15 cellular contexts compared by ENCODE assay signal in the genomic region with DNA sequence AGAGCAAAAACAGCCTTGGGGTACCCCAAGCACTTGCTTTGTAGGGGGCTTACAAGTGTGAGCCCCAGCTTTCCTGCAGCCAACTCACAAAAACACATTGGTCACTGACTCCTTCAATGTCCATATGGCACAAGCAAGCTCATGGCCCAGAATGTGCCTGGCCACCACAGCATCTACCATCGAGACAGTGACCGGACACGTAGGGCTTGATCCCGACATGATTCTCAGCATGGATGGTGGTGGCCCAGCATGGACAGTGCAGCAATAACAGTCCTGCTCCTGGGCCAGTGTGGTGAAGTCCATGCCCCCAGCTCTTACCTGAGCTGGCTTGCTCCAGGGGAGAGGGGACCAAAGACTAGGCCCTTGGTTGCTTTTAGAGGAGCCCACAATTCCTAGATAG. TPM values are rescaled to one million over a fixed set of nuclear protein-coding genes. Genes with fewer than 3 reads are reported as not detected.
DNase-seq lines count a peak whose midpoint lies in the region; ATAC-seq and TF ChIP-seq lines count a peak whose summit lies in the region.
"Had no signal": no experiment of that assay in that cellular context is flagged by ENCODE, and none has a peak within 500 bp of the region (broad histone marks: within the 10 kb centered on the region; RNA-seq: fewer than 3 reads in every experiment).

No MANE protein-coding gene starts in this region.

- intact Hi-C loops in Right ventricle myocardium superior (cut with DNase I) (no loop called here), heart left ventricle (cut with DNase I) (no loop called here)

- H3K4me1 ChIP-seq in heart left ventricle: peaks cover 0 to 12% (median 6%) of the 10 kb centered on the region in 12 donors

- H3K4me3 ChIP-seq in heart left ventricle: no peak overlapping the region
- H3K4me3 ChIP-seq: BLaER1 treated with 17β-estradiol and CSF1 and Interleukin-3, amounts not matched to agents 10 nM and 100 nM; GM23338 had no signal

- peaks cover 12% of the 10 kb centered on the region for H3K4me1 Mint-ChIP-seq in T-helper 17 cell
- H3K4me1 Mint-ChIP-seq in endothelial cell (ENCODE audit: unreplicated experiment): peaks cover 8% of the 10 kb centered on the region

- DNase-seq in Right ventricle myocardium superior: peak; percentile 26
- DNase-seq in heart left ventricle: no peak
- no peak for DNase-seq in T-helper 17 cell
- DNase-seq in endothelial cell (ENCODE audit: low spot score): no peak
- DNase-seq in cortex of kidney (lab: John Stamatoyannopoulos, UW): no peak
- DNase-seq in OCI-M2 (lab: John Stamatoyannopoulos, UW; ENCODE audit: unreplicated experiment): no peak
- DNase-seq: 8988T; AML-193; Calu3; CD4-positive, CD25-positive, alpha-beta regulatory T cell; DMS 273 treated with DMSO at 0.1 percent for 48 hours; H7 had no signal

- TF ChIP-seq POLR2A in heart left ventricle (IDR thresholded peaks at IDR 0.05): no peak

- ATAC-seq in Right ventricle myocardium superior (ENCODE audit: poor library complexity) (no peak), heart left ventricle (no peak), T-helper 17 cell (no peak), GM19328 (IDR thresholded peaks at IDR 0.05; ENCODE audit: unreplicated experiment) (no peak)
- ATAC-seq: GM23338 had no signal

- H3K4me3 Mint-ChIP-seq in T-helper 17 cell (no peak overlapping the region), endothelial cell (ENCODE audit: unreplicated experiment) (peak overlapping the region; percentile 13)
- H3K4me3 Mint-ChIP-seq: GM23338 had no signal

- H3K36me3 ChIP-seq in heart left ventricle: peaks cover 3 to 97% (median 92%) of the 10 kb centered on the region in 9 donors

- WGBS in heart left ventricle, 4 donors: 93 to 100% (median 96%) methylated on average over 1 to 4 of the region's 4 CpGs

- TF ChIP-seq CTCF in heart left ventricle (IDR thresholded peaks at IDR 0.05) (no peak), endothelial cell (IDR thresholded peaks at IDR 0.05; ENCODE audit: unreplicated experiment) (no peak)

- H3K27me3 Mint-ChIP-seq in T-helper 17 cell (no peaks in the 10 kb centered on the region), endothelial cell (ENCODE audit: unreplicated experiment) (no peaks in the 10 kb centered on the region)
- H3K27me3 Mint-ChIP-seq: CD4-positive, CD25-positive, alpha-beta regulatory T cell had no signal

- H3K36me3 Mint-ChIP-seq in T-helper 17 cell (ENCODE audit: low read depth): no peaks in the 10 kb centered on the region
- peaks cover 29% of the 10 kb centered on the region for H3K36me3 Mint-ChIP-seq in endothelial cell (ENCODE audit: low read depth, unreplicated experiment)

- H3K9me3 Mint-ChIP-seq in endothelial cell (ENCODE audit: unreplicated experiment): no peaks in the 10 kb centered on the region
- H3K9me3 Mint-ChIP-seq: CD4-positive, CD25-positive, alpha-beta regulatory T cell; GM23338 had no signal

- H3K9me3 ChIP-seq in heart left ventricle (no peaks in the 10 kb centered on the region), T-helper 17 cell (ENCODE audit: control insufficient read depth, low read length, poor library complexity, severe bottlenecking) (no peaks in the 10 kb centered on the region)
- H3K9me3 ChIP-seq: BLaER1 treated with 17β-estradiol and CSF1 and Interleukin-3, amounts not matched to agents 10 nM and 100 nM had no signal

- no peak overlapping the region for H3K27ac ChIP-seq in heart left ventricle
- H3K27ac ChIP-seq: BLaER1 treated with 17β-estradiol and CSF1 and Interleukin-3, amounts not matched to agents 10 nM and 100 nM had no signal

- no peaks in the 10 kb centered on the region for H3K27me3 ChIP-seq in heart left ventricle
- H3K27me3 ChIP-seq: BLaER1 treated with 17β-estradiol and CSF1 and Interleukin-3, amounts not matched to agents 10 nM and 100 nM had no signal

- H3K27ac Mint-ChIP-seq in T-helper 17 cell: peak overlapping the region; percentile 60
- H3K27ac Mint-ChIP-seq in endothelial cell (ENCODE audit: unreplicated experiment): peak overlapping the region; percentile 17
- H3K27ac Mint-ChIP-seq: GM23338 had no signal

RNA-seq across cellular contexts. Expression of a gene that starts 6.0 kb away (rescaled TPM):
- total RNA-seq in Right ventricle myocardium superior (26.5 TPM), heart left ventricle (10 to 100 TPM; 12.0 to 34.0 (median 21.9) TPM), T-helper 17 cell (10 to 100 TPM; 36.9 to 38.3 TPM), endothelial cell (ENCODE audit: unreplicated experiment) (102 TPM)
- 10 to 100 TPM; 20.0 to 24.9 TPM for polyA plus RNA-seq in heart left ventricle

RNA-seq across cellular contexts. Expression of a gene that starts 8.7 kb away (rescaled TPM):
- total RNA-seq in Right ventricle myocardium superior (15.5 TPM), heart left ventricle (10 to 100 TPM; 10.9 to 19.9 (median 15.2) TPM), T-helper 17 cell (10 to 100 TPM; 11.1 to 12.9 TPM), endothelial cell (ENCODE audit: unreplicated experiment) (14.5 TPM)
- polyA plus RNA-seq in heart left ventricle: 10 to 100 TPM; 13.9 to 16.8 TPM

RNA-seq across cellular contexts. Expression of a gene that starts 13.6 kb away (rescaled TPM):
- total RNA-seq in Right ventricle myocardium superior: 9.3 TPM
- 10 to 100 TPM in 1 of 9 donors, 1 to 10 TPM in 8; 5.6 to 11.1 (median 7.3) TPM for total RNA-seq in heart left ventricle
- polyA plus RNA-seq in heart left ventricle: 1 to 10 TPM; 5.4 to 6.9 TPM
- 1 to 10 TPM; 3.7 to 5.3 TPM for total RNA-seq in T-helper 17 cell
- total RNA-seq in endothelial cell (ENCODE audit: unreplicated experiment): 5.2 TPM

RNA-seq across cellular contexts. Expression of a gene that starts 37.9 kb away (rescaled TPM):
- total RNA-seq in Right ventricle myocardium superior: 130 TPM
- total RNA-seq in heart left ventricle: 100 to 1,000 TPM in 3 of 9 donors, 10 to 100 TPM in 6; 62.2 to 145 (median 89.0) TPM
- polyA plus RNA-seq in heart left ventricle: 10 to 100 TPM; 38.7 to 42.3 TPM
- total RNA-seq in T-helper 17 cell: 100 to 1,000 TPM; 159 to 186 TPM
- 72.2 TPM for total RNA-seq in endothelial cell (ENCODE audit: unreplicated experiment)

RNA-seq across cellular contexts. Expression of a gene that starts 53.3 kb away (rescaled TPM):
- total RNA-seq in Right ventricle myocardium superior (3.7 TPM), heart left ventricle (10 to 100 TPM in 2 of 9 donors, 1 to 10 TPM in 7; 3.1 to 25.7 (median 4.7) TPM), T-helper 17 cell (10 to 100 TPM; 19.9 to 40.6 TPM), endothelial cell (ENCODE audit: unreplicated experiment) (19.5 TPM)
- 1 to 10 TPM; 1.9 to 4.7 TPM for polyA plus RNA-seq in heart left ventricle
